In the genomic region with DNA sequence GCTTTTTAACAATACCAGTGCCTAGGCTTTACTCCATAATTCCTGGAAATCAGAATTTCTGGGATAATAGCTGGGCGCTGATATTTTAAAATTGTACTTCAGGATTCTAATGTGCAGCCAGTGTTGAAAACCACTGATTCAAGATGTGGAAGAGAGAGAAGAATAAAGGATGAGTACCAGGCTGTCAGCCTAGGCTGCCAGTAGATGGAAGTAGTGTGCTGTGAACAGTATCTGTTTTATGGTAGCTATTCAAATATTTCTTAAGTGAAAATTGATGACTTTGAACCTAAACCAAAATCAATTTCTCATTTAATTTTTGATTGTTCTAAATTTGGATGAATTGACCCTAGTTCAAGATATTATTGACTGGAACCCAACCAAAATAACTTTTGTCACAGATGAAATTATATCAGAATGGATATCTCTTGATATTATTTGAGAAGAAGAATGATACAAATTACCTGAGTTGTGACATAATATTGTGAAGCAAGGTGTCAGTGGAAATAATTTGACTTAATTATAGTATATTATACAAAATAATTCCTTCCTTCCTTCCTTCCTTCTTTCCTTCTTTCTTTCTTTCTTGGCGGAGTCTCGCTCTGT, we compare ENCODE assay signal across 8 cellular contexts.
A peak's percentile ranks its signal among the peaks of the same experiment; 100 is the strongest.
DNase-seq lines count a peak whose midpoint lies in the region; ATAC-seq, FAIRE-seq and TF ChIP-seq lines count a peak whose summit lies in the region.

No MANE protein-coding gene starts in this region.

- no peaks in the 10 kb centered on the region for H3K9me3 Mint-ChIP-seq in activated T-cell treated with anti-CD3 and anti-CD28 coated beads, Interleukin-2, amount 50 U/mL, for 72 hours
- no peaks in the 10 kb centered on the region for H3K9me3 Mint-ChIP-seq in naive B cell

- H3K27ac ChIP-seq in RWPE1 (no peak overlapping the region), endothelial cell of umbilical vein (ENCODE audit: insufficient read depth, low read depth, low read length) (no peak overlapping the region)

- H3K9ac ChIP-seq in endothelial cell of umbilical vein (replicated peaks; ENCODE audit: extremely low read depth, insufficient read depth, low read length): no peak overlapping the region

- no peaks in the 10 kb centered on the region for H3K79me2 ChIP-seq in endothelial cell of umbilical vein (ENCODE audit: control insufficient read depth, insufficient read depth, low read length)

- intact Hi-C loops in endothelial cell of umbilical vein (cut with micrococcal nuclease): loop anchor here (1.0 to 5.0 kb wide), 4 partner anchors 75 to 781 kb away; a partner anchor contains a TSS

- TF ChIP-seq CTCF in RWPE1 (conservative IDR thresholded peaks at IDR 0.05; ENCODE audit: low read depth) (peak; percentile 55), endothelial cell of umbilical vein (IDR thresholded peaks at IDR 0.05; ENCODE audit: extremely low read depth in 1 of 2, insufficient read depth in 1 of 2, low read depth in 1 of 2, low read length in 2 of 2) (peak; percentile 50 to 59)

- no peak overlapping the region for H2AFZ ChIP-seq in endothelial cell of umbilical vein (ENCODE audit: low read depth, low read length)

- no peaks in the 10 kb centered on the region for H3K27me3 Mint-ChIP-seq in activated T-cell treated with anti-CD3 and anti-CD28 coated beads, Interleukin-2, amount 50 U/mL, for 72 hours (ENCODE audit: low read depth)
- no peaks in the 10 kb centered on the region for H3K27me3 Mint-ChIP-seq in naive B cell

- H3K27ac Mint-ChIP-seq in activated T-cell treated with anti-CD3 and anti-CD28 coated beads, Interleukin-2, amount 50 U/mL, for 72 hours: no peak overlapping the region
- H3K27ac Mint-ChIP-seq in naive B cell: peak overlapping the region in 1 of 6 donors; percentile 39

- peak in 1 of 2 donors; percentile 49 for ATAC-seq in activated T-cell treated with anti-CD3 and anti-CD28 coated beads, Interleukin-2, amount 50 U/mL, for 72 hours (replicated peaks in 1 of 2)
- peak in 1 of 2 donors; percentile 70 for ATAC-seq in naive B cell (ENCODE audit: low read depth in 2 of 2)
- no peak for ATAC-seq in GM18517 (IDR thresholded peaks at IDR 0.05; ENCODE audit: unreplicated experiment)
- no peak for ATAC-seq in GM18520 (IDR thresholded peaks at IDR 0.05; ENCODE audit: unreplicated experiment)

- BruUV-seq in endothelial cell of umbilical vein (replicated peaks; lab: Mats Ljungman, UMichigan): no TSS peak

- no peaks in the 10 kb centered on the region for H3K36me3 Mint-ChIP-seq in activated T-cell treated with anti-CD3 and anti-CD28 coated beads, Interleukin-2, amount 50 U/mL, for 72 hours (ENCODE audit: insufficient read depth in 2 of 2)
- H3K36me3 Mint-ChIP-seq in naive B cell: no peaks in the 10 kb centered on the region

- POLR2A ChIA-PET in RWPE1 (lab: Yijun Ruan, JAX; ENCODE audit: low non-redundant PET) (no interaction called here), endothelial cell of umbilical vein (lab: Charles Lee) (interaction anchor here (0.8 kb wide), 1 partner anchor 250 kb away, joined by 3 read pairs; no protein-coding TSS in a partner anchor)

- H4K20me1 ChIP-seq in endothelial cell of umbilical vein (replicated peaks; ENCODE audit: control insufficient read depth, extremely low read depth, insufficient read depth, low read length): no peaks in the 10 kb centered on the region

- no peak overlapping the region for H3K4me2 ChIP-seq in endothelial cell of umbilical vein (ENCODE audit: insufficient read depth, low read length)

- CTCF ChIA-PET in RWPE1 (lab: Yijun Ruan, JAX): interaction anchor here (0.5 to 1.9 kb wide), 12 partner anchors 8 to 819 kb away, joined by 3 to 19 read pairs (median 3); no protein-coding TSS in a partner anchor
- CTCF ChIA-PET in endothelial cell of umbilical vein (lab: Charles Lee): interaction anchor here (0.6 to 5.9 kb wide), 40 partner anchors 9 to 782 kb away, joined by 3 to 159 read pairs (median 4); a partner anchor contains a TSS

- H3K9me3 ChIP-seq in endothelial cell of umbilical vein (replicated peaks; ENCODE audit: control insufficient read depth, insufficient read depth, low read length): no peaks in the 10 kb centered on the region

- H3K4me3 Mint-ChIP-seq in activated T-cell treated with anti-CD3 and anti-CD28 coated beads, Interleukin-2, amount 50 U/mL, for 72 hours: no peak overlapping the region
- H3K4me3 Mint-ChIP-seq in naive B cell: no peak overlapping the region

- peak; percentile 10 to 11 for DNase-seq in activated T-cell treated with anti-CD3 and anti-CD28 coated beads, Interleukin-2, amount 50 U/mL, for 72 hours
- DNase-seq in activated T-cell treated with anti-CD3 and anti-CD28 coated beads, Interleukin-2, amount 50 U/mL, for 1 hour: no peak
- DNase-seq in Jurkat, Clone E6-1 (ENCODE audit: low read depth, low spot score): peak; percentile 50
- DNase-seq in RWPE1 (ENCODE audit: low spot score): peak; percentile 50
- DNase-seq in endothelial cell of umbilical vein (ENCODE audit: low read depth, low spot score): peak; percentile 72
- DNase-seq in naive B cell: peak; percentile 23

- no peaks in the 10 kb centered on the region for H3K27me3 ChIP-seq in endothelial cell of umbilical vein (ENCODE audit: control insufficient read depth in 2 of 2, insufficient read depth in 2 of 2, low read length in 2 of 2)

- peaks cover 5% of the 10 kb centered on the region for H3K4me1 Mint-ChIP-seq in activated T-cell treated with anti-CD3 and anti-CD28 coated beads, Interleukin-2, amount 50 U/mL, for 72 hours (ENCODE audit: low read depth)
- H3K4me1 Mint-ChIP-seq in naive B cell: peaks cover 0 to 10% (median 8%) of the 10 kb centered on the region in 3 donors

- dilution Hi-C loops in endothelial cell of umbilical vein (cut with MboI; ENCODE audit: extremely low pct_ligation_motif_present, low sequenced_read_pairs): no loop called here

- no peak overlapping the region for H3K4me3 ChIP-seq in Jurkat, Clone E6-1 (ENCODE audit: low read length)
- no peak overlapping the region for H3K4me3 ChIP-seq in endothelial cell of umbilical vein (replicated peaks in 1 of 3; ENCODE audit: insufficient read depth in 1 of 3, low read depth in 1 of 3, low read length in 3 of 3)

- TF ChIP-seq POLR2A in endothelial cell of umbilical vein (IDR thresholded peaks at IDR 0.05; ENCODE audit: low read depth, low read length): no peak

- no peaks in the 10 kb centered on the region for H3K4me1 ChIP-seq in endothelial cell of umbilical vein (ENCODE audit: control insufficient read depth, extremely low read depth, insufficient read depth, low read length)

- no peaks in the 10 kb centered on the region for H3K9me1 ChIP-seq in endothelial cell of umbilical vein (replicated peaks; ENCODE audit: control insufficient read depth, extremely low read depth, insufficient read depth, low read length)

- no peaks in the 10 kb centered on the region for H3K36me3 ChIP-seq in endothelial cell of umbilical vein (ENCODE audit: control insufficient read depth in 2 of 2, extremely low read depth in 1 of 2, insufficient read depth in 2 of 2, low read length in 2 of 2)

- FAIRE-seq in endothelial cell of umbilical vein (lab: Jason Lieb, UNC): peak; percentile 85

TF ChIP-seq in endothelial cell of umbilical vein, 7 proteins besides CTCF, POLR2A, EP300 and RAD21:
- TF ChIP-seq GATA2 (IDR thresholded peaks at IDR 0.05; ENCODE audit: insufficient read depth, insufficient read length, low read depth, low read length) (no peak), POLR2AphosphoS5 (IDR thresholded peaks at IDR 0.05; ENCODE audit: insufficient read depth, low read depth, low read length) (no peak), MYC (IDR thresholded peaks at IDR 0.05; ENCODE audit: low read depth, low read length) (no peak), JUN (IDR thresholded peaks at IDR 0.05; ENCODE audit: borderline replicate concordance, insufficient read depth, insufficient read length, low read depth) (no peak), EZH2 (IDR thresholded peaks at IDR 0.05; ENCODE audit: borderline replicate concordance, low read depth, low read length, severe bottlenecking) (no peak), FOS (IDR thresholded peaks at IDR 0.05; ENCODE audit: borderline replicate concordance, insufficient read depth, low read length) (no peak)
- TF ChIP-seq, protein P1, sequence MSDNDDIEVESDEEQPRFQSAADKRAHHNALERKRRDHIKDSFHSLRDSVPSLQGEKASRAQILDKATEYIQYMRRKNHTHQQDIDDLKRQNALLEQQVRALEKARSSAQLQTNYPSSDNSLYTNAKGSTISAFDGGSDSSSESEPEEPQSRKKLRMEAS (IDR thresholded peaks at IDR 0.05; ENCODE audit: insufficient read depth, insufficient read length): no peak
